In genomic region chr17:47239663-47240374, GRCh38 we compare ENCODE assay signal across 1 cellular context.
TF ChIP-seq lines count a peak whose summit lies in the region.

No MANE protein-coding gene starts in this region.

TF ChIP-seq in K562, 482 proteins besides CTCF, POLR2A, EP300 and RAD21 (continued from another document and continues in another):
- TF ChIP-seq KLF13 (tag; IDR thresholded peaks at IDR 0.05; ENCODE audit: borderline replicate concordance, low read depth) (no peak), HMGN3 (IDR thresholded peaks at IDR 0.05; ENCODE audit: borderline replicate concordance, extremely low read depth, insufficient read length, low read depth, low read length) (no peak), TCF3 (CRISPR knock-in tag; IDR thresholded peaks at IDR 0.05) (peak; percentile 43; the same call in 1 of the 2 replicates), RB1 (IDR thresholded peaks at IDR 0.05; ENCODE audit: low read depth) (no peak), PHB2 (IDR thresholded peaks at IDR 0.05; ENCODE audit: low read depth) (no peak), RAD51 (IDR thresholded peaks at IDR 0.05; ENCODE audit: borderline replicate concordance, low read depth) (no peak), ZNF143 (CRISPR knock-in tag; IDR thresholded peaks at IDR 0.05) (no peak), RCOR1 (IDR thresholded peaks at IDR 0.05; ENCODE audit: borderline replicate concordance in 1 of 2, low read depth in 2 of 2, low read length in 2 of 2) (peak in 1 of 2 experiments; percentile 29; a peak in 1 of 4 replicates), ZNF12 (CRISPR knock-in tag; IDR thresholded peaks at IDR 0.05) (no peak), SNIP1 (IDR thresholded peaks at IDR 0.05; ENCODE audit: low read depth) (no peak), ZNF316 (IDR thresholded peaks at IDR 0.05) (no peak), AFF1 (IDR thresholded peaks at IDR 0.05; ENCODE audit: low read depth in 1 of 2, partially characterized antibody in 2 of 2) (no peak), KLF10 (CRISPR knock-in tag; IDR thresholded peaks at IDR 0.05) (no peak), CREM (IDR thresholded peaks at IDR 0.05; ENCODE audit: low read depth) (no peak), CTBP1 (IDR thresholded peaks at IDR 0.05; ENCODE audit: borderline replicate concordance) (peak; percentile 58), DNMT1 (IDR thresholded peaks at IDR 0.05) (no peak), NCOR1 (IDR thresholded peaks at IDR 0.05) (peak; percentile 67), STAT5B (CRISPR knock-in tag; IDR thresholded peaks at IDR 0.05) (no peak), NEUROD1 (IDR thresholded peaks at IDR 0.05; ENCODE audit: borderline replicate concordance, low read depth, low read length, partially characterized antibody) (no peak), ZNF174 (CRISPR knock-in tag; IDR thresholded peaks at IDR 0.05) (no peak), DACH1 (IDR thresholded peaks at IDR 0.05; ENCODE audit: partially characterized antibody) (no peak), DDX20 (tag; IDR thresholded peaks at IDR 0.05; ENCODE audit: low read depth) (peak; percentile 24; the same call in 1 of the 2 replicates), MEIS2 (IDR thresholded peaks at IDR 0.05; ENCODE audit: partially characterized antibody) (no peak), ZNF785 (CRISPR knock-in tag; IDR thresholded peaks at IDR 0.05) (no peak), GATAD2B (IDR thresholded peaks at IDR 0.05; ENCODE audit: borderline replicate concordance) (0 out of 2 replicates have a peak, but pooled peaks have one; percentile 24), KDM2B (CRISPR knock-in tag; IDR thresholded peaks at IDR 0.05) (no peak), TGIF2 (CRISPR knock-in tag; IDR thresholded peaks at IDR 0.05) (no peak), ZNF274 (IDR thresholded peaks at IDR 0.05; ENCODE audit: borderline replicate concordance, low read depth, low read length) (no peak), HMBOX1 (IDR thresholded peaks at IDR 0.05) (peak; percentile 80; the same call in 1 of the 2 replicates), ZNF76 (CRISPR knock-in tag; IDR thresholded peaks at IDR 0.05; ENCODE audit: borderline replicate concordance) (no peak), ELF2 (CRISPR knock-in tag; IDR thresholded peaks at IDR 0.05) (0 out of 2 replicates have a peak, but pooled peaks have one; percentile 48), ZNF57 (CRISPR knock-in tag; IDR thresholded peaks at IDR 0.05) (no peak), E2F3 (CRISPR knock-in tag; IDR thresholded peaks at IDR 0.05) (no peak), ZNF197 (CRISPR knock-in tag; IDR thresholded peaks at IDR 0.05; ENCODE audit: low read depth) (no peak), ILF3 (IDR thresholded peaks at IDR 0.05; ENCODE audit: borderline replicate concordance) (no peak), ZNF586 (CRISPR knock-in tag; conservative IDR thresholded peaks at IDR 0.05) (no peak), NFATC3 (IDR thresholded peaks at IDR 0.05) (no peak), SP1 (CRISPR knock-in tag; IDR thresholded peaks at IDR 0.05) (no peak), PHTF2 (CRISPR knock-in tag; IDR thresholded peaks at IDR 0.05) (no peak), NR1H2 (CRISPR knock-in tag; IDR thresholded peaks at IDR 0.05) (no peak), GABPB2 (CRISPR knock-in tag; conservative IDR thresholded peaks at IDR 0.05) (no peak), ZNF224 (CRISPR knock-in tag; IDR thresholded peaks at IDR 0.05) (no peak), CTCFL (IDR thresholded peaks at IDR 0.05; ENCODE audit: borderline replicate concordance, insufficient read depth, low read depth, low read length, poor library complexity, severe bottlenecking) (no peak), RBM39 (optimal IDR thresholded peaks at IDR 0.05; ENCODE audit: low read depth, low read length) (no peak), ZNF699 (CRISPR knock-in tag; IDR thresholded peaks at IDR 0.05; ENCODE audit: insufficient replicate concordance) (no peak), TFAM (CRISPR knock-in tag; conservative IDR thresholded peaks at IDR 0.05) (no peak)
- TF ChIP-seq, protein P1, sequence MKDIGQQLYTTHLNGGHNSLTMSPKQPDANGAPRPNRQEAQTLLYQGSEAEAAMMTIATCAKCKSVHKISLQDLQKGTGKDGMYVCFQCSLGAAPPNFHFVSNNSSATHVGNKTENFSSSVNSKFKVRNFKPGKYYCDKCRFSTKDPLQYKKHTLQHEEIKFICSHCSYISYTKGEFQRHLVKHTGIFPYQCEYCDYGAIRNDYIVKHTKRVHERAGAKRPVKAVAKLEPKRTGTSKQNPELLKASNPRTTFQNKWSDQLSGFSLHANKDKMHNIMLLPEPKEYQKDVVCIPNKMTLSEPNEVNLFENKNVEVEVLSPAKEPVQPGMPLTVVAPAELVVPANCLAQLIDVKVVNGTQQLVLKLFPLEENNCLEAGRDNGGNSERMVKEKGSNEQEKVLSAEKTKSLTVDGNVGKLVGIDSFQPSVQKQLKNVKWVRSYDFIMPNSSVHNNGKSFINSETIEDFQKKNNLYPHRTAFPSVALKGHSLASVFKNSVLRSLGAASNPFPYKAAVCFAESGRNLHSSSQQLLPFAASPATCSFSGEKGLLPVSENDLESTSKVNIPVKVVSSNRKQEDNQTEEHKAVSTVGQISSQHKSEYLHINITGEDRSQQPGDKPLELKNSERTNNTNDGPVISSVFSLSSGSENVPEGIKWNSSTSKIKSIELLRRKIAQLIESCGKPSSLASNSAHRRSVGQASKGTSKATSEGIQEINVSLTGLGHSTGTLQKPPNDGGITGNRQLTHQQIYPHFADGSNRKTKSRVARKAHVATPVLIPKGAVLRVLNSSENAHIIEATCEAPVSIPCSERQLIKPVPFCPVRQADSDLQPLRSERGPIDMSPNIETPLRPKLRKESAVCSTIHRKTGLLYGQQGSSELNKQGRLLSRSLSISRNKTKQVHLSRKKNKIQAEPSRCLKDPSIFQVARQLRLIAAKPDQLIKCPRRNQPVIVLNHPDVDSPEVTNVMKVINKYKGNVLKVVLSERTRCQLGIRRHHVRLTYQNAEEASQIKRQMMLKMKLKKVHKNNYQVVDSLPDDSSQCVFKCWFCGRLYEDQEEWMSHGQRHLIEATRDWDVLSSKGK (CRISPR knock-in tag; IDR thresholded peaks at IDR 0.05) = no peak
- TF ChIP-seq, protein P2, sequence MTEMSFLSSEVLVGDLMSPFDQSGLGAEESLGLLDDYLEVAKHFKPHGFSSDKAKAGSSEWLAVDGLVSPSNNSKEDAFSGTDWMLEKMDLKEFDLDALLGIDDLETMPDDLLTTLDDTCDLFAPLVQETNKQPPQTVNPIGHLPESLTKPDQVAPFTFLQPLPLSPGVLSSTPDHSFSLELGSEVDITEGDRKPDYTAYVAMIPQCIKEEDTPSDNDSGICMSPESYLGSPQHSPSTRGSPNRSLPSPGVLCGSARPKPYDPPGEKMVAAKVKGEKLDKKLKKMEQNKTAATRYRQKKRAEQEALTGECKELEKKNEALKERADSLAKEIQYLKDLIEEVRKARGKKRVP (CRISPR knock-in tag; IDR thresholded peaks at IDR 0.05) = no peak
- TF ChIP-seq, protein P3, sequence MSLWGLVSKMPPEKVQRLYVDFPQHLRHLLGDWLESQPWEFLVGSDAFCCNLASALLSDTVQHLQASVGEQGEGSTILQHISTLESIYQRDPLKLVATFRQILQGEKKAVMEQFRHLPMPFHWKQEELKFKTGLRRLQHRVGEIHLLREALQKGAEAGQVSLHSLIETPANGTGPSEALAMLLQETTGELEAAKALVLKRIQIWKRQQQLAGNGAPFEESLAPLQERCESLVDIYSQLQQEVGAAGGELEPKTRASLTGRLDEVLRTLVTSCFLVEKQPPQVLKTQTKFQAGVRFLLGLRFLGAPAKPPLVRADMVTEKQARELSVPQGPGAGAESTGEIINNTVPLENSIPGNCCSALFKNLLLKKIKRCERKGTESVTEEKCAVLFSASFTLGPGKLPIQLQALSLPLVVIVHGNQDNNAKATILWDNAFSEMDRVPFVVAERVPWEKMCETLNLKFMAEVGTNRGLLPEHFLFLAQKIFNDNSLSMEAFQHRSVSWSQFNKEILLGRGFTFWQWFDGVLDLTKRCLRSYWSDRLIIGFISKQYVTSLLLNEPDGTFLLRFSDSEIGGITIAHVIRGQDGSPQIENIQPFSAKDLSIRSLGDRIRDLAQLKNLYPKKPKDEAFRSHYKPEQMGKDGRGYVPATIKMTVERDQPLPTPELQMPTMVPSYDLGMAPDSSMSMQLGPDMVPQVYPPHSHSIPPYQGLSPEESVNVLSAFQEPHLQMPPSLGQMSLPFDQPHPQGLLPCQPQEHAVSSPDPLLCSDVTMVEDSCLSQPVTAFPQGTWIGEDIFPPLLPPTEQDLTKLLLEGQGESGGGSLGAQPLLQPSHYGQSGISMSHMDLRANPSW (CRISPR knock-in tag; IDR thresholded peaks at IDR 0.05) = no peak
- TF ChIP-seq, protein P4, sequence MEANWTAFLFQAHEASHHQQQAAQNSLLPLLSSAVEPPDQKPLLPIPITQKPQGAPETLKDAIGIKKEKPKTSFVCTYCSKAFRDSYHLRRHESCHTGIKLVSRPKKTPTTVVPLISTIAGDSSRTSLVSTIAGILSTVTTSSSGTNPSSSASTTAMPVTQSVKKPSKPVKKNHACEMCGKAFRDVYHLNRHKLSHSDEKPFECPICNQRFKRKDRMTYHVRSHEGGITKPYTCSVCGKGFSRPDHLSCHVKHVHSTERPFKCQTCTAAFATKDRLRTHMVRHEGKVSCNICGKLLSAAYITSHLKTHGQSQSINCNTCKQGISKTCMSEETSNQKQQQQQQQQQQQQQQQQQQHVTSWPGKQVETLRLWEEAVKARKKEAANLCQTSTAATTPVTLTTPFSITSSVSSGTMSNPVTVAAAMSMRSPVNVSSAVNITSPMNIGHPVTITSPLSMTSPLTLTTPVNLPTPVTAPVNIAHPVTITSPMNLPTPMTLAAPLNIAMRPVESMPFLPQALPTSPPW (CRISPR knock-in tag; IDR thresholded peaks at IDR 0.05) = peak; percentile 59
- TF ChIP-seq, protein P5, sequence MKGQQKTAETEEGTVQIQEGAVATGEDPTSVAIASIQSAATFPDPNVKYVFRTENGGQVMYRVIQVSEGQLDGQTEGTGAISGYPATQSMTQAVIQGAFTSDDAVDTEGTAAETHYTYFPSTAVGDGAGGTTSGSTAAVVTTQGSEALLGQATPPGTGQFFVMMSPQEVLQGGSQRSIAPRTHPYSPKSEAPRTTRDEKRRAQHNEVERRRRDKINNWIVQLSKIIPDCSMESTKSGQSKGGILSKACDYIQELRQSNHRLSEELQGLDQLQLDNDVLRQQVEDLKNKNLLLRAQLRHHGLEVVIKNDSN (CRISPR knock-in tag; IDR thresholded peaks at IDR 0.05) = no peak
- TF ChIP-seq, protein P6, sequence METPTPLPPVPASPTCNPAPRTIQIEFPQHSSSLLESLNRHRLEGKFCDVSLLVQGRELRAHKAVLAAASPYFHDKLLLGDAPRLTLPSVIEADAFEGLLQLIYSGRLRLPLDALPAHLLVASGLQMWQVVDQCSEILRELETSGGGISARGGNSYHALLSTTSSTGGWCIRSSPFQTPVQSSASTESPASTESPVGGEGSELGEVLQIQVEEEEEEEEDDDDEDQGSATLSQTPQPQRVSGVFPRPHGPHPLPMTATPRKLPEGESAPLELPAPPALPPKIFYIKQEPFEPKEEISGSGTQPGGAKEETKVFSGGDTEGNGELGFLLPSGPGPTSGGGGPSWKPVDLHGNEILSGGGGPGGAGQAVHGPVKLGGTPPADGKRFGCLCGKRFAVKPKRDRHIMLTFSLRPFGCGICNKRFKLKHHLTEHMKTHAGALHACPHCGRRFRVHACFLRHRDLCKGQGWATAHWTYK (CRISPR knock-in tag; IDR thresholded peaks at IDR 0.05) = no peak
